ENCODE assay signal across 1 cellular context in genomic region chr22:41561335-41561734, GRCh38.
TF ChIP-seq lines count a peak whose summit lies in the region.

No MANE protein-coding gene starts in this region.

TF ChIP-seq in H1, 55 proteins besides CTCF, POLR2A, EP300 and RAD21:
- TF ChIP-seq TEAD4 (IDR thresholded peaks at IDR 0.05; ENCODE audit: low read depth, low read length), result 0 out of 2 replicates have a peak, but pooled peaks have one; percentile 80
- no peak for TF ChIP-seq YY1 (IDR thresholded peaks at IDR 0.05; ENCODE audit: low read depth, low read length)
- TF ChIP-seq TBP (IDR thresholded peaks at IDR 0.05; ENCODE audit: low read depth, low read length), result peak; percentile 46; the same call in 1 of the 2 replicates
